Comparison of ENCODE assay signal across 8 cellular contexts in the genomic region with DNA sequence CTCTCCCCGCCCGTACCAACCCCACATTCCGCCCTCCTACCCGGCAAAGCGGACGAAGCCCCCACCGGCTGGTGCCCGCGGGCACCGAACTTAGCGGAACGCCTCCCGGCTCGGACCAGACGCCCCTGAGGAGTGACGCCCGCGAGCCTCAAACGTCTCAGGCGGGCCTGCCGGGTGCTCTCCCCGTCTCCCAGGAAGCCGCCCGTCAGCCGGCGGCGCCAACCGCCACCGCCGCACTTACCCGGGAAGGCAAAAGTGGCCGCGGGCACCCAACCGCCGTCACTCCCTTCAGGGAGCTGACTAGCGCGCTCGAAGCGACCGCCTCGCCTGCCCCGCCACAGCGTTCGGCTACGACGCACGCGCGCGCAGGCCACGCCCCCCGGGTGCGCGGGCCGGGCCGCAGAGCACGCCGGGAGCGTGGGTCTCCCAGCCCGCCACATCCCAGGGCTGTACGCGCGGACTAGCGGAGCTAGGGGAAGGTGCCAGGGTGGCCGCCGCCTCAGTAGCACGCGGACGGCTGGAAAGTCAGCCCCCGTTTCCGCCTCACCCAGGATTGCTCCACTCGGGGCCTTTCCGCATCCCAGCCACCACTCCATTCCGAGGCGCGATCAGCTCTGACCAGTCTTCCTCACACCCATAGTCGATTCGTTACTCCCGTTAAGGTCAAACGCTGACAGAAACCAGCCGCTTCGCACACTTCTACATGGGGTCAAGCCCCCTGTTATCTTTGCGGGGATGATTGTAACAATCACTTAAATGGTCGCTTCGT. TPM values are rescaled to one million over a fixed set of nuclear protein-coding genes. Genes with fewer than 3 reads are reported as not detected.
A peak's percentile ranks its signal among the peaks of the same experiment; 100 is the strongest.
DNase-seq lines count a peak whose midpoint lies in the region; ATAC-seq and TF ChIP-seq lines count a peak whose summit lies in the region.

A gene (minus strand): TSS at position 346 of the 769 bp plus-strand sequence. CDS start 3,760 bp downstream, outside the sequence.

- DNase-seq in DMS153 treated with DMSO at 0.1 percent for 48 hours (lab: John Stamatoyannopoulos, UW; ENCODE audit: unreplicated experiment) (peak; percentile 63), HuH-7 (ENCODE audit: low spot score) (peak; percentile 58), Panc1 (ENCODE audit: low read depth, low spot score) (peak; percentile 10)
- DNase-seq in activated T-cell treated with anti-CD3 and anti-CD28 coated beads, Interleukin-2, amount 50 U/mL, for 48 hours, result peak; percentile 89 to 93
- peak; percentile 63 to 84 for DNase-seq in stimulated activated CD8-positive, alpha-beta memory T cell treated with anti-CD3 and anti-CD28 coated beads, Interleukin-7, amount 100 ng/mL, for 4 hours (ENCODE audit: low read depth in 2 of 2)

- H3K36me3 ChIP-seq in Panc1 (ENCODE audit: control insufficient read depth, insufficient read depth, low read length) (no peaks in the 10 kb centered on the region; the same call in 1 of the 2 replicates), muscle layer of duodenum (ENCODE audit: control insufficient read depth in 1 of 2, insufficient read depth in 2 of 2, low read length in 2 of 2) (no peaks in the 10 kb centered on the region)

- H3K27me3 ChIP-seq in Panc1 (ENCODE audit: control insufficient read depth, insufficient read depth, low read length) (no peaks in the 10 kb centered on the region), muscle layer of duodenum (ENCODE audit: low read depth, low read length) (no peaks in the 10 kb centered on the region)

- H3K27ac ChIP-seq in Panc1 (ENCODE audit: low read length), result peak within 1 kb of the TSS; percentile 87
- H3K27ac ChIP-seq in muscle layer of duodenum (ENCODE audit: low read length), result peak within 1 kb of the TSS; percentile 83

- CTCF ChIA-PET in Panc1 (lab: Charles Lee), result no interaction called here

- intact Hi-C loops in Panc1 (cut with micrococcal nuclease; ENCODE audit: unreplicated experiment), result no loop called here

- ATAC-seq in GM21528 (IDR thresholded peaks at IDR 0.05; ENCODE audit: low FRiP score, unreplicated experiment) (peak; percentile 94), Panc1 (peak; percentile 98), esophagus mucosa (peak; percentile 99)

- H3K9me3 ChIP-seq in Panc1 (ENCODE audit: control insufficient read depth, insufficient read depth, low read depth, low read length), result no peaks in the 10 kb centered on the region
- H3K9me3 ChIP-seq in muscle layer of duodenum (ENCODE audit: control insufficient read depth in 1 of 2, low read length in 2 of 2), result no peaks in the 10 kb centered on the region

- POLR2A ChIA-PET in Panc1 (lab: Charles Lee), result no interaction called here

- no peak for TF ChIP-seq CTCF in Panc1 (IDR thresholded peaks at IDR 0.05)

- in situ Hi-C loops in Panc1 (cut with HindIII; ENCODE audit: low pct_unique_long_range_greater_than_20kb, low sequenced_read_pairs), result no loop called here

- no peaks in the 10 kb centered on the region; the same call in 1 of the 2 replicates for H3K4me1 ChIP-seq in Panc1 (ENCODE audit: control insufficient read depth, insufficient read depth, low read length)
- H3K4me1 ChIP-seq in muscle layer of duodenum (ENCODE audit: control insufficient read depth in 1 of 2, insufficient read depth in 2 of 2, low read length in 2 of 2), result peaks cover 0 to 11% of the 10 kb centered on the region in 2 donors

- no TSS peak for BruUV-seq in Panc1 (replicated peaks; lab: Mats Ljungman, UMichigan)

- H3K4me3 ChIP-seq in Panc1 (ENCODE audit: low read depth in 2 of 2, low read length in 2 of 2) (peak within 1 kb of the TSS; percentile 68 to 76), muscle layer of duodenum (ENCODE audit: low read depth in 1 of 2, low read length in 2 of 2) (peak within 1 kb of the TSS; percentile 77 to 89)

RNA-seq across cellular contexts. Expression of the gene that starts here (rescaled TPM):
- total RNA-seq in Panc1 (2021; ENCODE audit: unreplicated experiment) (20.8 TPM), esophagus mucosa (7.9 TPM)
- 6.2 TPM for polyA plus RNA-seq in Panc1 (2012; ENCODE audit: insufficient read length)

Comparison
In these comparisons a context has a peak if more than half of its experiments do, and no peak if none do; other contexts are left out.
1. Peak in every context shown above with its lines: DNase-seq, ATAC-seq, H3K4me3 ChIP-seq and H3K27ac ChIP-seq.
2. DNase-seq: peak in every context shown above with its lines; median percentile 91 in activated T-cell treated with anti-CD3 and anti-CD28 coated beads, Interleukin-2, amount 50 U/mL, for 48 hours; 74 in stimulated activated CD8-positive, alpha-beta memory T cell treated with anti-CD3 and anti-CD28 coated beads, Interleukin-7, amount 100 ng/mL, for 4 hours; 63 in DMS153 treated with DMSO at 0.1 percent for 48 hours; 58 in HuH-7; 10 in Panc1.